In the genomic region with DNA sequence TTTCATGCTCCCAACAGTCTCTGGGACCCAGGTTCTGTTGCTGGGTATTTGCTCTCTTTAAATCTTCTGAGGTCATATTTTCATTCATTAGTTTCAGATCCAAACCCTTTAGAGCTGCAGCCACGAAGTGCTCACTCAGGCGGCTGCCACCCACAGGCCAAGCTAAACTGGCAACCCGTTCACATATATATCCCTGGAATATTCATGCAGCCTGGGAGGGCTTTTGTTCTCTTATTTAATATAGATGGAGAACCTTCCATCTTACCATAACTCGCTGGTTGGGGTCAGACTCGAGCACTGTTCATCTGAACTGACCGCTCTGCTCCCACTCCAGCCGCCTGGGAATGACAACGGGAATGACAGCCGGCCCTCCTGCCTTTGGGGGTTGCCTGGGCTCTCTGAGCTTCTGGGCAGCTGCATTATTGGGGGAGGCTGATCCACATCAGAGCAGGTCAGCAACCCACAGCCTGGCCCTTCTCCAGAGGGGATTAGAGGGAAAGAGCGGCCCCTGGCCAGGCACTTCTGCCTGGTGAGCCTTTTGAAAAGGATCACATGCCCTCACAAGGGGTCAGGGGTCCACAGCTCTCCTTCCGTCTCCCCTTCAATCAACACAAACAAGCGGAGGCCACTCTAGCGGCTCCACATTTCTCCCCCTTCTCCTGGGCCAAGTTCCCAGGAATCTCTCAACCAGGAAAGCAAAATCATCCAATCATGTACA, we compare ENCODE assay signal across 1 cellular context.
TF ChIP-seq lines count a peak whose summit lies in the region.

No MANE protein-coding gene starts in this region.

TF ChIP-seq in HepG2, 621 proteins besides CTCF, POLR2A, EP300 and RAD21 (continued from another document):
- TF ChIP-seq, protein P1, sequence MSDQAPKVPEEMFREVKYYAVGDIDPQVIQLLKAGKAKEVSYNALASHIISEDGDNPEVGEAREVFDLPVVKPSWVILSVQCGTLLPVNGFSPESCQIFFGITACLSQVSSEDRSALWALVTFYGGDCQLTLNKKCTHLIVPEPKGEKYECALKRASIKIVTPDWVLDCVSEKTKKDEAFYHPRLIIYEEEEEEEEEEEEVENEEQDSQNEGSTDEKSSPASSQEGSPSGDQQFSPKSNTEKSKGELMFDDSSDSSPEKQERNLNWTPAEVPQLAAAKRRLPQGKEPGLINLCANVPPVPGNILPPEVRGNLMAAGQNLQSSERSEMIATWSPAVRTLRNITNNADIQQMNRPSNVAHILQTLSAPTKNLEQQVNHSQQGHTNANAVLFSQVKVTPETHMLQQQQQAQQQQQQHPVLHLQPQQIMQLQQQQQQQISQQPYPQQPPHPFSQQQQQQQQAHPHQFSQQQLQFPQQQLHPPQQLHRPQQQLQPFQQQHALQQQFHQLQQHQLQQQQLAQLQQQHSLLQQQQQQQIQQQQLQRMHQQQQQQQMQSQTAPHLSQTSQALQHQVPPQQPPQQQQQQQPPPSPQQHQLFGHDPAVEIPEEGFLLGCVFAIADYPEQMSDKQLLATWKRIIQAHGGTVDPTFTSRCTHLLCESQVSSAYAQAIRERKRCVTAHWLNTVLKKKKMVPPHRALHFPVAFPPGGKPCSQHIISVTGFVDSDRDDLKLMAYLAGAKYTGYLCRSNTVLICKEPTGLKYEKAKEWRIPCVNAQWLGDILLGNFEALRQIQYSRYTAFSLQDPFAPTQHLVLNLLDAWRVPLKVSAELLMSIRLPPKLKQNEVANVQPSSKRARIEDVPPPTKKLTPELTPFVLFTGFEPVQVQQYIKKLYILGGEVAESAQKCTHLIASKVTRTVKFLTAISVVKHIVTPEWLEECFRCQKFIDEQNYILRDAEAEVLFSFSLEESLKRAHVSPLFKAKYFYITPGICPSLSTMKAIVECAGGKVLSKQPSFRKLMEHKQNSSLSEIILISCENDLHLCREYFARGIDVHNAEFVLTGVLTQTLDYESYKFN (CRISPR knock-in tag; conservative IDR thresholded peaks at IDR 0.05), result peak; percentile 75
- TF ChIP-seq NR2C2 (CRISPR knock-in tag; IDR thresholded peaks at IDR 0.05; ENCODE audit: borderline replicate concordance) (0 out of 2 replicates have a peak, but pooled peaks have one; percentile 25), ZNF296 (CRISPR knock-in tag; conservative IDR thresholded peaks at IDR 0.05) (no peak), ZNF260 (CRISPR knock-in tag; IDR thresholded peaks at IDR 0.05; ENCODE audit: borderline replicate concordance, low read depth) (no peak), NFYB (CRISPR knock-in tag; IDR thresholded peaks at IDR 0.05) (no peak), ZNF160 (CRISPR knock-in tag; IDR thresholded peaks at IDR 0.05) (no peak), ZNF841 (CRISPR knock-in tag; IDR thresholded peaks at IDR 0.05; ENCODE audit: borderline replicate concordance) (no peak), MZF1 (CRISPR knock-in tag; IDR thresholded peaks at IDR 0.05; ENCODE audit: borderline replicate concordance) (no peak), SNAI1 (CRISPR knock-in tag; IDR thresholded peaks at IDR 0.05; ENCODE audit: borderline replicate concordance) (no peak), SP140L (CRISPR knock-in tag; IDR thresholded peaks at IDR 0.05; ENCODE audit: borderline replicate concordance) (no peak), SRY (CRISPR knock-in tag; IDR thresholded peaks at IDR 0.05) (0 out of 2 replicates have a peak, but pooled peaks have one; percentile 6), ZNF337 (CRISPR knock-in tag; IDR thresholded peaks at IDR 0.05; ENCODE audit: borderline replicate concordance, low read depth) (no peak), MIER3 (CRISPR knock-in tag; IDR thresholded peaks at IDR 0.05; ENCODE audit: borderline replicate concordance) (no peak), ZMYM3 (CRISPR knock-in tag; IDR thresholded peaks at IDR 0.05) (peak; percentile 50; the same call in 1 of the 2 replicates), ZNF441 (CRISPR knock-in tag; IDR thresholded peaks at IDR 0.05; ENCODE audit: borderline replicate concordance) (no peak), ZNF850 (CRISPR knock-in tag; conservative IDR thresholded peaks at IDR 0.05) (no peak), HMG20A (CRISPR knock-in tag; IDR thresholded peaks at IDR 0.05; ENCODE audit: borderline replicate concordance) (no peak), BRD4 (CRISPR knock-in tag; IDR thresholded peaks at IDR 0.05) (no peak), NR2F6 (IDR thresholded peaks at IDR 0.05) (peak; percentile 64), NR2F6 (CRISPR knock-in tag; IDR thresholded peaks at IDR 0.05) (peak; percentile 55; the same call in 1 of the 2 replicates), FOXA1 (IDR thresholded peaks at IDR 0.05) (no peak), FOXA1 (CRISPR knock-in tag; IDR thresholded peaks at IDR 0.05) (no peak)
- TF ChIP-seq, protein P2, sequence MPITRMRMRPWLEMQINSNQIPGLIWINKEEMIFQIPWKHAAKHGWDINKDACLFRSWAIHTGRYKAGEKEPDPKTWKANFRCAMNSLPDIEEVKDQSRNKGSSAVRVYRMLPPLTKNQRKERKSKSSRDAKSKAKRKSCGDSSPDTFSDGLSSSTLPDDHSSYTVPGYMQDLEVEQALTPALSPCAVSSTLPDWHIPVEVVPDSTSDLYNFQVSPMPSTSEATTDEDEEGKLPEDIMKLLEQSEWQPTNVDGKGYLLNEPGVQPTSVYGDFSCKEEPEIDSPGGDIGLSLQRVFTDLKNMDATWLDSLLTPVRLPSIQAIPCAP (CRISPR knock-in tag; IDR thresholded peaks at IDR 0.05; ENCODE audit: low read depth), result no peak
- TF ChIP-seq, protein P3, sequence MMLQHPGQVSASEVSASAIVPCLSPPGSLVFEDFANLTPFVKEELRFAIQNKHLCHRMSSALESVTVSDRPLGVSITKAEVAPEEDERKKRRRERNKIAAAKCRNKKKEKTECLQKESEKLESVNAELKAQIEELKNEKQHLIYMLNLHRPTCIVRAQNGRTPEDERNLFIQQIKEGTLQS (CRISPR knock-in tag; IDR thresholded peaks at IDR 0.05), result no peak
- TF ChIP-seq, protein P4, sequence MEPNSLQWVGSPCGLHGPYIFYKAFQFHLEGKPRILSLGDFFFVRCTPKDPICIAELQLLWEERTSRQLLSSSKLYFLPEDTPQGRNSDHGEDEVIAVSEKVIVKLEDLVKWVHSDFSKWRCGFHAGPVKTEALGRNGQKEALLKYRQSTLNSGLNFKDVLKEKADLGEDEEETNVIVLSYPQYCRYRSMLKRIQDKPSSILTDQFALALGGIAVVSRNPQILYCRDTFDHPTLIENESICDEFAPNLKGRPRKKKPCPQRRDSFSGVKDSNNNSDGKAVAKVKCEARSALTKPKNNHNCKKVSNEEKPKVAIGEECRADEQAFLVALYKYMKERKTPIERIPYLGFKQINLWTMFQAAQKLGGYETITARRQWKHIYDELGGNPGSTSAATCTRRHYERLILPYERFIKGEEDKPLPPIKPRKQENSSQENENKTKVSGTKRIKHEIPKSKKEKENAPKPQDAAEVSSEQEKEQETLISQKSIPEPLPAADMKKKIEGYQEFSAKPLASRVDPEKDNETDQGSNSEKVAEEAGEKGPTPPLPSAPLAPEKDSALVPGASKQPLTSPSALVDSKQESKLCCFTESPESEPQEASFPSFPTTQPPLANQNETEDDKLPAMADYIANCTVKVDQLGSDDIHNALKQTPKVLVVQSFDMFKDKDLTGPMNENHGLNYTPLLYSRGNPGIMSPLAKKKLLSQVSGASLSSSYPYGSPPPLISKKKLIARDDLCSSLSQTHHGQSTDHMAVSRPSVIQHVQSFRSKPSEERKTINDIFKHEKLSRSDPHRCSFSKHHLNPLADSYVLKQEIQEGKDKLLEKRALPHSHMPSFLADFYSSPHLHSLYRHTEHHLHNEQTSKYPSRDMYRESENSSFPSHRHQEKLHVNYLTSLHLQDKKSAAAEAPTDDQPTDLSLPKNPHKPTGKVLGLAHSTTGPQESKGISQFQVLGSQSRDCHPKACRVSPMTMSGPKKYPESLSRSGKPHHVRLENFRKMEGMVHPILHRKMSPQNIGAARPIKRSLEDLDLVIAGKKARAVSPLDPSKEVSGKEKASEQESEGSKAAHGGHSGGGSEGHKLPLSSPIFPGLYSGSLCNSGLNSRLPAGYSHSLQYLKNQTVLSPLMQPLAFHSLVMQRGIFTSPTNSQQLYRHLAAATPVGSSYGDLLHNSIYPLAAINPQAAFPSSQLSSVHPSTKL (CRISPR knock-in tag; IDR thresholded peaks at IDR 0.05), result peak; percentile 44; the same call in 1 of the 2 replicates
- TF ChIP-seq, protein P5, sequence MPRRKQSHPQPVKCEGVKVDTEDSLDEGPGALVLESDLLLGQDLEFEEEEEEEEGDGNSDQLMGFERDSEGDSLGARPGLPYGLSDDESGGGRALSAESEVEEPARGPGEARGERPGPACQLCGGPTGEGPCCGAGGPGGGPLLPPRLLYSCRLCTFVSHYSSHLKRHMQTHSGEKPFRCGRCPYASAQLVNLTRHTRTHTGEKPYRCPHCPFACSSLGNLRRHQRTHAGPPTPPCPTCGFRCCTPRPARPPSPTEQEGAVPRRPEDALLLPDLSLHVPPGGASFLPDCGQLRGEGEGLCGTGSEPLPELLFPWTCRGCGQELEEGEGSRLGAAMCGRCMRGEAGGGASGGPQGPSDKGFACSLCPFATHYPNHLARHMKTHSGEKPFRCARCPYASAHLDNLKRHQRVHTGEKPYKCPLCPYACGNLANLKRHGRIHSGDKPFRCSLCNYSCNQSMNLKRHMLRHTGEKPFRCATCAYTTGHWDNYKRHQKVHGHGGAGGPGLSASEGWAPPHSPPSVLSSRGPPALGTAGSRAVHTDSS (CRISPR knock-in tag; conservative IDR thresholded peaks at IDR 0.05), result no peak
